ENCODE assay signal across 14 cellular contexts in genomic region chr14:101234588-101234937, GRCh38.
"Had no signal": no experiment of that assay in that cellular context is flagged by ENCODE, and none has a peak within 500 bp of the region (broad histone marks: within the 10 kb centered on the region; RNA-seq: fewer than 3 reads in every experiment).

No MANE protein-coding gene starts in this region.

- H3K4me3 ChIP-seq: gastrocnemius medialis, heart right ventricle, psoas muscle, right lobe of liver, spleen had no signal

- H3K27me3 ChIP-seq: gastrocnemius medialis, right lobe of liver had no signal

- H3K36me3 ChIP-seq: gastrocnemius medialis, heart right ventricle, right lobe of liver, spleen had no signal

- H3K4me1 Mint-ChIP-seq: activated B cell treated with CpG ODN at 0.5 μM for 24 hours; activated naive CD8-positive, alpha-beta T cell treated with anti-CD3 and anti-CD28 coated beads, Interleukin-2, amount 10 ng/mL, durations not matched to agents 7 days and 5 days had no signal

- H3K36me3 Mint-ChIP-seq: activated naive CD8-positive, alpha-beta T cell treated with anti-CD3 and anti-CD28 coated beads, Interleukin-2, amount 10 ng/mL, durations not matched to agents 7 days and 5 days; naive B cell had no signal

- H3K27ac Mint-ChIP-seq: activated B cell treated with CpG ODN at 0.5 μM for 24 hours; activated CD8-positive, alpha-beta T cell treated with anti-CD3 and anti-CD28 coated beads for 36 hours; activated naive CD8-positive, alpha-beta T cell treated with anti-CD3 and anti-CD28 coated beads, Interleukin-2, amount 10 ng/mL, durations not matched to agents 7 days and 5 days; naive B cell had no signal

- ATAC-seq: gastrocnemius medialis had no signal

- H3K9me3 Mint-ChIP-seq: activated B cell treated with CpG ODN at 0.5 μM for 24 hours; activated CD8-positive, alpha-beta T cell treated with anti-CD3 and anti-CD28 coated beads for 36 hours; activated naive CD8-positive, alpha-beta T cell treated with anti-CD3 and anti-CD28 coated beads, Interleukin-2, amount 10 ng/mL, durations not matched to agents 7 days and 5 days; naive B cell had no signal

- H3K4me3 Mint-ChIP-seq: activated B cell treated with CpG ODN at 0.5 μM for 24 hours; activated CD8-positive, alpha-beta T cell treated with anti-CD3 and anti-CD28 coated beads for 36 hours; activated naive CD8-positive, alpha-beta T cell treated with anti-CD3 and anti-CD28 coated beads, Interleukin-2, amount 10 ng/mL, durations not matched to agents 7 days and 5 days; naive B cell had no signal

- H3K27ac ChIP-seq: gastrocnemius medialis, heart right ventricle, psoas muscle, right lobe of liver, spleen had no signal

- H3K9me3 ChIP-seq: gastrocnemius medialis, heart right ventricle, psoas muscle, right lobe of liver, spleen had no signal

- H3K4me1 ChIP-seq: gastrocnemius medialis, heart right ventricle, psoas muscle, right lobe of liver had no signal

- DNase-seq: activated B cell treated with CpG ODN at 0.5 μM for 24 hours; activated CD8-positive, alpha-beta memory T cell treated with anti-CD3 and anti-CD28 coated beads, Interleukin-2, amount 50 U/mL, for 4 hours; activated naive CD4-positive, alpha-beta T cell; gastrocnemius medialis; naive B cell; occipital lobe; spleen; T-helper 2 cell had no signal

- H3K27me3 Mint-ChIP-seq: activated B cell treated with CpG ODN at 0.5 μM for 24 hours; activated naive CD8-positive, alpha-beta T cell treated with anti-CD3 and anti-CD28 coated beads, Interleukin-2, amount 10 ng/mL, durations not matched to agents 7 days and 5 days had no signal

- FAIRE-seq: TTC549 had no signal
